Comparison of ENCODE assay signal across 10 cellular contexts in the genomic region with DNA sequence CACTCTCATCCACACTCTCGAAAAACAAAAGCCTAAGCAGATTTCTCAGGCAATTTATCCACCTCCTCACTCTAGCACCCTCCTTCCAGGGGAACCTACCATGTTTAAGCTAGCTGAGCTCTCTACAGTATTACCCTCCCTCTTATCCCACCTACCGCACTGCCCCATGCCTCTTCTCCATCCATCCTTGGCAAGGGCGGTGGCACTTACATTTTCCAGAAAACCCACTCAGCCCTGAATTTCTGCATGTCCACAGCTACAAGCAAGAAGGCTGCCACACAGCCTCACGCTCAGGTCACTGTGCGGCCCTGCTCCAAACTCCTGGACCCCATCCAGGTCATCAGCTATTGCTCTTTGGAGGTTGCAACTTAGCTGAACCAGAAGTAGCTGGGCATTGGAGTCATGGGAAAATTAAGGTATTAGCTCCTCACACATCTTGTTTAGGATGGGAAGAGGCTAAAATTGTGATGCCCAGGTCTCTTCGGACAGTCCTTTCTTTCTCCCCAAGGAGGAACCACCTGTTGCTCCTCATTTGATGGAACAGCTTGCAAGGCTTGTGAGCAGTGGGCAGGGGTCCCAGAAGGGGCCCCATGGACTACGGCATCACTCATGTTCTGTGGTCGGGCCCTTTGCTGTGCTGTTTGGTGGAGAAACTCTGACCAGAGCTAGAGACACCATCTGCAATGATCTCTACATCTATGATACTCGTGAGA. TPM values are rescaled to one million over a fixed set of nuclear protein-coding genes. Genes with fewer than 3 reads are reported as not detected.
DNase-seq lines count a peak whose midpoint lies in the region; ATAC-seq and TF ChIP-seq lines count a peak whose summit lies in the region.
"Had no signal": no experiment of that assay in that cellular context is flagged by ENCODE, and none has a peak within 500 bp of the region (broad histone marks: within the 10 kb centered on the region; RNA-seq: fewer than 3 reads in every experiment).

No MANE protein-coding gene starts in this region.

- H3K4me3 ChIP-seq in heart left ventricle (peak overlapping the region in 8 of 12 donors; percentile 60 to 81 (median 72)), uterus (peak overlapping the region in 1 of 2 donors; percentile 56)

- peaks cover 63% of the 10 kb centered on the region for H3K36me3 Mint-ChIP-seq in MCF 10A (ENCODE audit: insufficient read depth, unreplicated experiment)
- H3K36me3 Mint-ChIP-seq in mesothelial cell of epicardium: peaks cover 6% of the 10 kb centered on the region

- CTCF ChIA-PET in MCF 10A (lab: Yijun Ruan, JAX): interaction anchor here (0.6 to 10.3 kb wide), 26 partner anchors 8 to 487 kb away, joined by 3 to 331 read pairs (median 9); partner anchors contain the start of genes ARHGAP30, DEDD, F11R and NECTIN4

- DNase-seq in heart left ventricle (no peak), Right ventricle myocardium superior (no peak), MCF 10A (ENCODE audit: unreplicated experiment) (no peak), mesothelial cell of epicardium (ENCODE audit: low spot score in 2 of 2, unreplicated experiment in 2 of 2) (no peak), uterus (no peak), GM13977 (ENCODE audit: low spot score) (no peak)
- DNase-seq: GOT3, NCI-H2081 had no signal

- intact Hi-C loops in heart left ventricle (cut with DNase I): loop anchor here in 8 of 10 donors (1.0 to 10.0 kb wide), 10 partner anchors 33 to 374 kb away; partner anchors contain the start of genes USF1 (in 2 of the 8) and DEDD (in 1 of the 8)
- intact Hi-C loops in Right ventricle myocardium superior (cut with DNase I): loop anchor here (2.0 to 5.0 kb wide), 2 partner anchors 52 to 102 kb away; partner anchors contain the start of gene USF1
- intact Hi-C loops in MCF 10A (cut with micrococcal nuclease): loop anchor here (5.0 kb wide), 1 partner anchor 262 kb away; no protein-coding TSS in a partner anchor
- intact Hi-C loops in uterus (cut with DNase I; ENCODE audit: low total_unique reads): no loop called here

- ATAC-seq in heart left ventricle (no peak), Right ventricle myocardium superior (ENCODE audit: poor library complexity) (no peak), HG02840 (IDR thresholded peaks at IDR 0.05; ENCODE audit: low FRiP score, unreplicated experiment) (no peak), GM21825 (IDR thresholded peaks at IDR 0.05; ENCODE audit: unreplicated experiment) (no peak)

- H3K27me3 ChIP-seq in heart left ventricle (no peaks in the 10 kb centered on the region), uterus (no peaks in the 10 kb centered on the region)

- TF ChIP-seq POLR2A in heart left ventricle (IDR thresholded peaks at IDR 0.05): no peak
- no peak for TF ChIP-seq POLR2A in uterus (IDR thresholded peaks at IDR 0.05)

- H3K4me3 Mint-ChIP-seq in MCF 10A (ENCODE audit: unreplicated experiment): no peak overlapping the region
- H3K4me3 Mint-ChIP-seq in mesothelial cell of epicardium: peak overlapping the region; percentile 80

- peaks cover 2 to 35% (median 17%) of the 10 kb centered on the region in 12 donors for H3K4me1 ChIP-seq in heart left ventricle
- H3K4me1 ChIP-seq in uterus: peaks cover 0 to 5% of the 10 kb centered on the region in 2 donors

- H3K27ac ChIP-seq in heart left ventricle (peak overlapping the region in 1 of 12 donors; percentile 79), uterus (peak overlapping the region; percentile 52 to 78)

- peak overlapping the region; percentile 52 for H3K27ac Mint-ChIP-seq in MCF 10A (ENCODE audit: low read depth, unreplicated experiment)
- no peak overlapping the region for H3K27ac Mint-ChIP-seq in mesothelial cell of epicardium

- POLR2A ChIA-PET in MCF 10A (lab: Yijun Ruan, JAX): interaction anchor here (0.6 to 6.7 kb wide), 14 partner anchors 13 to 837 kb away, joined by 3 to 91 read pairs (median 4); partner anchors contain the start of genes DCAF8, NIT1, PFDN2 and TSTD1

- H3K36me3 ChIP-seq in heart left ventricle: peaks cover 0 to 41% (median 24%) of the 10 kb centered on the region in 9 donors
- H3K36me3 ChIP-seq in uterus: no peaks in the 10 kb centered on the region

- in situ Hi-C loops in GM13977 (cut with MboI; ENCODE audit: low pct_unique_long_range_greater_than_20kb, low sequenced_read_pairs, unreplicated experiment): no loop called here

- H3K9me3 Mint-ChIP-seq in MCF 10A (ENCODE audit: unreplicated experiment) (no peaks in the 10 kb centered on the region), mesothelial cell of epicardium (no peaks in the 10 kb centered on the region)

- H3K27me3 Mint-ChIP-seq in MCF 10A (ENCODE audit: insufficient read depth, unreplicated experiment) (no peaks in the 10 kb centered on the region), mesothelial cell of epicardium (ENCODE audit: low read depth) (no peaks in the 10 kb centered on the region)

- H3K4me1 Mint-ChIP-seq in MCF 10A (ENCODE audit: insufficient read depth, unreplicated experiment): peaks cover 37% of the 10 kb centered on the region
- H3K4me1 Mint-ChIP-seq in mesothelial cell of epicardium: peaks cover 28% of the 10 kb centered on the region

- H3K9me3 ChIP-seq in heart left ventricle (no peaks in the 10 kb centered on the region), uterus (no peaks in the 10 kb centered on the region)

- BruUV-seq in MCF 10A (replicated peaks; lab: Mats Ljungman, UMichigan): no TSS peak

- TF ChIP-seq CTCF in heart left ventricle (IDR thresholded peaks at IDR 0.05) (no peak), MCF 10A (IDR thresholded peaks at IDR 0.05; ENCODE audit: unreplicated experiment) (no peak), mesothelial cell of epicardium (IDR thresholded peaks at IDR 0.05; ENCODE audit: unreplicated experiment) (no peak), uterus (IDR thresholded peaks at IDR 0.05) (no peak), GM13977 (IDR thresholded peaks at IDR 0.05; ENCODE audit: extremely low read depth, insufficient read depth, missing control alignments) (no peak)

- WGBS in heart left ventricle, 4 donors: 79 to 83% (median 82%) methylated on average over 9 of the region's 9 CpGs

RNA-seq across cellular contexts. Expression of gene KLHDC9, which starts 1.1 kb away (rescaled TPM):
- total RNA-seq in heart left ventricle: 10 to 100 TPM in 3 of 9 donors, 1 to 10 TPM in 6; 2.4 to 13.3 (median 6.1) TPM
- 1 to 10 TPM in 1 of 2 donors, under 1 TPM in 1; 0.43 to 3.2 TPM for polyA plus RNA-seq in heart left ventricle
- 4.7 TPM for total RNA-seq in Right ventricle myocardium superior
- not detected in 2 replicates for total RNA-seq in MCF 10A (2022)
- total RNA-seq in mesothelial cell of epicardium: 4.2 to 5.4 TPM (median 5.4 TPM) in 3 replicates
- total RNA-seq in uterus: 10 to 100 TPM in 1 of 4 donors, 1 to 10 TPM in 2, under 1 TPM in 1; 0.51 to 12.1 (median 3.4) TPM

RNA-seq across cellular contexts. Expression of gene NECTIN4, which starts 9.9 kb away (rescaled TPM):
- total RNA-seq in heart left ventricle (under 1 TPM in 2 of 9 donors, not detected in 7; 0.07 to 0.53 TPM), Right ventricle myocardium superior (not detected), MCF 10A (2022) (7.0 and 11.2 TPM in 2 replicates), mesothelial cell of epicardium (29.9 to 31.5 TPM (median 30.6 TPM) in 3 replicates), uterus (1 to 10 TPM in 1 of 4 donors, not detected in 3; 2.1 TPM)
- under 1 TPM in 1 of 2 donors, not detected in 1; 0.03 TPM for polyA plus RNA-seq in heart left ventricle

RNA-seq across cellular contexts. Expression of gene PFDN2, which starts 18.6 kb away (rescaled TPM):
- 10 to 100 TPM; 38.3 to 59.1 (median 49.4) TPM for total RNA-seq in heart left ventricle
- polyA plus RNA-seq in heart left ventricle: 100 to 1,000 TPM; 162 to 234 TPM
- 62.3 TPM for total RNA-seq in Right ventricle myocardium superior
- 514 and 683 TPM in 2 replicates for total RNA-seq in MCF 10A (2022)
- 49.7 to 53.2 TPM (median 50.8 TPM) in 3 replicates for total RNA-seq in mesothelial cell of epicardium
- total RNA-seq in uterus: 10 to 100 TPM in 3 of 4 donors, 1 to 10 TPM in 1; 3.3 to 38.9 (median 29.8) TPM

RNA-seq across cellular contexts. Expression of gene NIT1, which starts 18.7 kb away (rescaled TPM):
- 10 to 100 TPM; 28.1 to 42.7 (median 34.7) TPM for total RNA-seq in heart left ventricle
- polyA plus RNA-seq in heart left ventricle: 10 to 100 TPM; 25.8 to 34.3 TPM
- total RNA-seq in Right ventricle myocardium superior: 33.8 TPM
- total RNA-seq in MCF 10A (2022): 73.4 and 75.4 TPM in 2 replicates
- total RNA-seq in mesothelial cell of epicardium: 35.3 to 37.7 TPM (median 35.9 TPM) in 3 replicates
- total RNA-seq in uterus: 10 to 100 TPM in 3 of 4 donors, 1 to 10 TPM in 1; 1.0 to 36.9 (median 22.0) TPM

RNA-seq across cellular contexts. Expression of gene ARHGAP30, which starts 29.6 kb away (rescaled TPM):
- total RNA-seq in heart left ventricle (10 to 100 TPM in 2 of 9 donors, 1 to 10 TPM in 7; 1.7 to 32.2 (median 2.1) TPM), Right ventricle myocardium superior (3.3 TPM), MCF 10A (2022) (0.34 and 0.58 TPM in 2 replicates), mesothelial cell of epicardium (1.4 to 1.9 TPM (median 1.6 TPM) in 3 replicates), uterus (1 to 10 TPM in 3 of 4 donors, under 1 TPM in 1; 0.88 to 3.4 (median 2.6) TPM)
- polyA plus RNA-seq in heart left ventricle: 1 to 10 TPM; 1.3 to 3.0 TPM
